In genomic region chr2:169968767-169969166, GRCh38 we compare ENCODE assay signal across 20 cellular contexts.
A peak's percentile ranks its signal among the peaks of the same experiment; 100 is the strongest.
DNase-seq lines count a peak whose midpoint lies in the region; ATAC-seq, FAIRE-seq and TF ChIP-seq lines count a peak whose summit lies in the region.
"Had no signal": no experiment of that assay in that cellular context is flagged by ENCODE, and none has a peak within 500 bp of the region (broad histone marks: within the 10 kb centered on the region; RNA-seq: fewer than 3 reads in every experiment).

No MANE protein-coding gene starts in this region.

- H3K27me3 ChIP-seq in astrocyte (ENCODE audit: insufficient read depth, low read length) = no peaks in the 10 kb centered on the region
- no peaks in the 10 kb centered on the region for H3K27me3 ChIP-seq in MG63
- no peaks in the 10 kb centered on the region for H3K27me3 ChIP-seq in psoas muscle (ENCODE audit: insufficient read depth in 3 of 3, low read length in 2 of 3)

- no peak overlapping the region for H3K4me2 ChIP-seq in astrocyte (ENCODE audit: low read length)

- DNase-seq in EH (ENCODE audit: low read depth) (peak; percentile 11), astrocyte (ENCODE audit: low read depth) (peak; percentile 16), fibroblast of the aortic adventitia (ENCODE audit: low read depth) (peak; percentile 9), MG63 (no peak), NCI-H748 treated with DMSO at 0.1 percent for 48 hours (lab: John Stamatoyannopoulos, UW) (no peak), psoas muscle (no peak)
- DNase-seq: C1 segment of cervical spinal cord; Calu3; CD4-positive, alpha-beta memory T cell; COR-L47; DMS153; DND-41; EL; GDM1; GM23248; H7; HCEC 1CT had no signal

- TF ChIP-seq CTCF in astrocyte (IDR thresholded peaks at IDR 0.05; ENCODE audit: insufficient read depth, low read depth, low read length) (no peak), fibroblast of the aortic adventitia (IDR thresholded peaks at IDR 0.05; ENCODE audit: insufficient read depth, low read length) (no peak), psoas muscle (IDR thresholded peaks at IDR 0.05) (no peak)

- H3K36me3 Mint-ChIP-seq in astrocyte (ENCODE audit: low read depth, unreplicated experiment) = peaks cover 4% of the 10 kb centered on the region

- no peak for ATAC-seq in psoas muscle
- ATAC-seq: GM12878 had no signal

- H3K4me3 ChIP-seq in astrocyte (ENCODE audit: insufficient read depth, low read depth, low read length) (no peak overlapping the region), fibroblast of the aortic adventitia (ENCODE audit: low read depth, low read length) (no peak overlapping the region), MG63 (no peak overlapping the region), psoas muscle (no peak overlapping the region)
- H3K4me3 ChIP-seq: GM12878, GM23248 had no signal

- no peaks in the 10 kb centered on the region for H3K27me3 Mint-ChIP-seq in astrocyte (ENCODE audit: low read depth, unreplicated experiment)
- H3K27me3 Mint-ChIP-seq: CD4-positive, alpha-beta memory T cell had no signal

- no peaks in the 10 kb centered on the region for H3K9me3 Mint-ChIP-seq in astrocyte (ENCODE audit: unreplicated experiment)

- no peak overlapping the region for H3K9ac ChIP-seq in astrocyte (ENCODE audit: low read length)
- H3K9ac ChIP-seq: GM23248 had no signal

- no peak overlapping the region for H3K4me3 Mint-ChIP-seq in astrocyte (ENCODE audit: unreplicated experiment)
- H3K4me3 Mint-ChIP-seq: CD4-positive, alpha-beta memory T cell had no signal

- intact Hi-C loops in psoas muscle (cut with DNase I) = no loop called here

- FAIRE-seq in astrocyte (lab: Jason Lieb, UNC) = no peak
- FAIRE-seq: GM12878, GM19239, H1 had no signal

- H2AFZ ChIP-seq in astrocyte (ENCODE audit: low read depth, low read length) = no peak overlapping the region
- H2AFZ ChIP-seq: GM23248 had no signal

- no peaks in the 10 kb centered on the region for H3K4me1 Mint-ChIP-seq in astrocyte (ENCODE audit: low read depth, unreplicated experiment)

- peaks cover 3% of the 10 kb centered on the region for H4K20me1 ChIP-seq in astrocyte (ENCODE audit: insufficient read depth, low read length)

- H3K36me3 ChIP-seq in astrocyte (ENCODE audit: insufficient read depth, low read length) (peaks cover 3% of the 10 kb centered on the region), MG63 (peaks cover 23% of the 10 kb centered on the region), psoas muscle (ENCODE audit: insufficient read depth in 1 of 2, low read depth in 1 of 2) (peaks cover 0 to 44% of the 10 kb centered on the region in 2 donors)

- H3K27ac Mint-ChIP-seq in astrocyte (ENCODE audit: unreplicated experiment) = no peak overlapping the region

- no peaks in the 10 kb centered on the region for H3K9me3 ChIP-seq in astrocyte (ENCODE audit: insufficient read depth, low read depth, low read length)
- no peaks in the 10 kb centered on the region for H3K9me3 ChIP-seq in MG63
- no peaks in the 10 kb centered on the region for H3K9me3 ChIP-seq in psoas muscle

- no peaks in the 10 kb centered on the region for H3K79me2 ChIP-seq in astrocyte (ENCODE audit: insufficient read depth, low read length)

- H3K27ac ChIP-seq in astrocyte (ENCODE audit: low read depth, low read length) (no peak overlapping the region), psoas muscle (no peak overlapping the region)
- H3K27ac ChIP-seq: GM23248 had no signal

- H3K4me1 ChIP-seq in astrocyte (ENCODE audit: insufficient read depth, low read length) (no peaks in the 10 kb centered on the region), psoas muscle (peaks cover 10% of the 10 kb centered on the region)

Comparison
In these comparisons a context has a peak if more than half of its experiments do, and no peak if none do; other contexts are left out.
1. DNase-seq: peak in EH (single experiment), astrocyte (single experiment) and fibroblast of the aortic adventitia (single experiment); none in MG63 (single experiment), NCI-H748 treated with DMSO at 0.1 percent for 48 hours (single experiment) and psoas muscle (0 of 2).